In genomic region chr7:156639426-156640256, GRCh38 we compare ENCODE assay signal across 8 cellular contexts. TPM values are rescaled to one million over a fixed set of nuclear protein-coding genes. Genes with fewer than 3 reads are reported as not detected.
DNase-seq lines count a peak whose midpoint lies in the region; ATAC-seq and TF ChIP-seq lines count a peak whose summit lies in the region.

No MANE protein-coding gene starts in this region.

- no peak for TF ChIP-seq CTCF in GM06990 (IDR thresholded peaks at IDR 0.05; ENCODE audit: insufficient read depth, low read length, poor library complexity, severe bottlenecking)
- TF ChIP-seq CTCF in cardiac fibroblast (IDR thresholded peaks at IDR 0.05; ENCODE audit: low read depth, low read length), result no peak
- TF ChIP-seq CTCF in lung (IDR thresholded peaks at IDR 0.05; ENCODE audit: control extremely low read depth, extremely low read depth), result no peak
- TF ChIP-seq CTCF in vagina (IDR thresholded peaks at IDR 0.05), result no peak
- TF ChIP-seq CTCF in GM20000 (IDR thresholded peaks at IDR 0.05; ENCODE audit: extremely low read depth, missing control alignments), result no peak

- no peak for ATAC-seq in lung (ENCODE audit: insufficient read depth, low FRiP score)
- no peak for ATAC-seq in GM19324 (IDR thresholded peaks at IDR 0.05; ENCODE audit: low FRiP score, unreplicated experiment)
- no peak for ATAC-seq in HG02588 (IDR thresholded peaks at IDR 0.05; ENCODE audit: unreplicated experiment)

- 46 to 47% methylated on average over 52 of the region's 52 CpGs for WGBS in lung, 2 donors

- TF ChIP-seq POLR2A in vagina (IDR thresholded peaks at IDR 0.05), result no peak

- H3K27me3 ChIP-seq in GM06990 (replicated peaks; ENCODE audit: control insufficient read depth, insufficient read depth, low read length) (no peaks in the 10 kb centered on the region), lung (ENCODE audit: control insufficient read depth, insufficient read depth) (no peaks in the 10 kb centered on the region), vagina (no peaks in the 10 kb centered on the region)

- H3K4me3 ChIP-seq in GM06990 (replicated peaks; ENCODE audit: low read depth, low read length) (peak overlapping the region; percentile 96), cardiac fibroblast (replicated peaks in 1 of 2; ENCODE audit: low read depth in 2 of 2, low read length in 2 of 2) (peak overlapping the region; percentile 71 to 80), lung (peak overlapping the region; percentile 67), vagina (peak overlapping the region; percentile 72 to 84)
- peak overlapping the region; percentile 71 for H3K4me3 ChIP-seq in Jurkat, Clone E6-1 (ENCODE audit: low read length)

- H3K27ac ChIP-seq in lung (ENCODE audit: low read depth in 1 of 2, low read length in 1 of 2) (peak overlapping the region; percentile 4 to 86), vagina (peak overlapping the region; percentile 46)

- H3K9me3 ChIP-seq in lung (ENCODE audit: control insufficient read depth in 2 of 2, insufficient read depth in 1 of 2, low read length in 1 of 2) (no peaks in the 10 kb centered on the region), vagina (no peaks in the 10 kb centered on the region)

- intact Hi-C loops in vagina (cut with DNase I), result no loop called here

- H3K36me3 ChIP-seq in GM06990 (ENCODE audit: control insufficient read depth, insufficient read depth, low read length) (no peaks in the 10 kb centered on the region; the same call in 1 of the 2 replicates), lung (ENCODE audit: control insufficient read depth in 2 of 2, insufficient read depth in 2 of 2, low read length in 2 of 2) (no peaks in the 10 kb centered on the region), vagina (no peaks in the 10 kb centered on the region)

- DNase-seq in GM06990 (ENCODE audit: extremely low read depth, insufficient read length) (no peak), cardiac fibroblast (ENCODE audit: low read depth in 2 of 2) (no peak), lung (ENCODE audit: low spot score) (no peak), vagina (ENCODE audit: extremely low spot score in 2 of 2) (no peak), GM20000 (ENCODE audit: low spot score) (no peak)
- no peak for DNase-seq in Jurkat, Clone E6-1 (ENCODE audit: low read depth, low spot score)

- H3K4me1 ChIP-seq in lung (ENCODE audit: control insufficient read depth in 2 of 2, insufficient read depth in 2 of 2, low read length in 2 of 2) (peaks cover 0 to 7% of the 10 kb centered on the region in 2 donors), vagina (peaks cover 5% of the 10 kb centered on the region)

RNA-seq across cellular contexts. Expression of gene RNF32, which starts 0.9 kb away (rescaled TPM):
- polyA plus RNA-seq in Jurkat, Clone E6-1 (2012; ENCODE audit: insufficient read depth, insufficient read length), result 8.0 TPM
- total RNA-seq in lung (1 to 10 TPM; 2.7 to 3.5 TPM), vagina (not detected)
- 1 to 10 TPM; 1.5 to 3.9 TPM for polyA plus RNA-seq in lung
